In genomic region chr15:60580650-60581415, GRCh38 we compare ENCODE assay signal across 10 cellular contexts.
DNase-seq lines count a peak whose midpoint lies in the region; ATAC-seq and TF ChIP-seq lines count a peak whose summit lies in the region.
"Had no signal": no experiment of that assay in that cellular context is flagged by ENCODE, and none has a peak within 500 bp of the region (broad histone marks: within the 10 kb centered on the region; RNA-seq: fewer than 3 reads in every experiment).

No MANE protein-coding gene starts in this region.

- H3K27me3 ChIP-seq in CD4-positive, alpha-beta memory T cell (ENCODE audit: insufficient read depth, low read length), result no peaks in the 10 kb centered on the region
- H3K27me3 ChIP-seq in Loucy (ENCODE audit: insufficient read depth, low read length, poor library complexity, severe bottlenecking) (no peaks in the 10 kb centered on the region), dorsolateral prefrontal cortex (no peaks in the 10 kb centered on the region)
- H3K27me3 ChIP-seq: body of pancreas had no signal

- no peaks in the 10 kb centered on the region for H3K9me3 ChIP-seq in CD4-positive, alpha-beta memory T cell (ENCODE audit: control insufficient read depth in 1 of 2, low read length in 2 of 2)
- H3K9me3 ChIP-seq in Loucy (ENCODE audit: insufficient read depth, low read depth, low read length), result no peaks in the 10 kb centered on the region
- H3K9me3 ChIP-seq: body of pancreas had no signal

- peak; percentile 74 to 88 (median 83) for DNase-seq in CD4-positive, alpha-beta memory T cell
- peak; percentile 42 for DNase-seq in activated naive CD8-positive, alpha-beta T cell treated with anti-CD3 and anti-CD28 coated beads for 36 hours
- no peak for DNase-seq in C1 segment of cervical spinal cord (lab: John Stamatoyannopoulos, UW)
- no peak for DNase-seq in dorsolateral prefrontal cortex
- no peak for DNase-seq in NCI-H510A (lab: John Stamatoyannopoulos, UW)
- DNase-seq: body of pancreas, left colon had no signal

- peaks cover 99% of the 10 kb centered on the region for H3K4me1 ChIP-seq in CD4-positive, alpha-beta memory T cell (ENCODE audit: insufficient read depth, low read length)
- peaks cover 61% of the 10 kb centered on the region for H3K4me1 ChIP-seq in Loucy (ENCODE audit: insufficient read depth, low read length, poor library complexity, severe bottlenecking)

- H3K27ac ChIP-seq in CD4-positive, alpha-beta memory T cell (ENCODE audit: low read depth, low read length), result peak overlapping the region; percentile 92
- H3K27ac ChIP-seq in dorsolateral prefrontal cortex, result no peak overlapping the region

- H3K9me2 ChIP-seq in Loucy (replicated peaks; ENCODE audit: low read depth, low read length), result no peaks in the 10 kb centered on the region

- peak overlapping the region; percentile 7 for H3K9ac ChIP-seq in Loucy (ENCODE audit: low read depth, low read length, poor library complexity, severe bottlenecking)

- H3K27ac Mint-ChIP-seq in CD4-positive, alpha-beta memory T cell, result peak overlapping the region; percentile 92 to 98 (median 97)
- peak overlapping the region; percentile 92 for H3K27ac Mint-ChIP-seq in activated naive CD8-positive, alpha-beta T cell treated with anti-CD3 and anti-CD28 coated beads for 36 hours
- H3K27ac Mint-ChIP-seq in nephron, result peak overlapping the region; percentile 23 to 57 (median 39)

- no peak overlapping the region for H2AFZ ChIP-seq in Loucy (ENCODE audit: low read length)

- H3F3A ChIP-seq in Loucy (ENCODE audit: low read depth), result no peaks in the 10 kb centered on the region

- H3K79me2 ChIP-seq in Loucy (ENCODE audit: insufficient read depth, low read length), result peaks cover 99% of the 10 kb centered on the region

- POLR2A ChIA-PET in CD4-positive, alpha-beta memory T cell (lab: Charles Lee; ENCODE audit: partially characterized antibody), result interaction anchor here (0.7 to 28.8 kb wide), 22 partner anchors 6 to 336 kb away, joined by 3 to 628 read pairs (median 6); partner anchors contain the start of gene ICE2

- TF ChIP-seq CTCF in Loucy (conservative IDR thresholded peaks at IDR 0.05; ENCODE audit: low read length) (no peak), nephron (IDR thresholded peaks at IDR 0.05; ENCODE audit: unreplicated experiment in 3 of 3) (no peak), dorsolateral prefrontal cortex (IDR thresholded peaks at IDR 0.05 in 54 of 56, conservative IDR thresholded peaks at IDR 0.05 in 2 of 56; ENCODE audit: low read depth in 1 of 56, partially characterized antibody in 56 of 56) (no peak)

- peaks cover 73 to 96% (median 85%) of the 10 kb centered on the region in 4 donors for H3K4me1 Mint-ChIP-seq in CD4-positive, alpha-beta memory T cell
- peaks cover 75% of the 10 kb centered on the region for H3K4me1 Mint-ChIP-seq in activated naive CD8-positive, alpha-beta T cell treated with anti-CD3 and anti-CD28 coated beads for 36 hours
- peaks cover 22% of the 10 kb centered on the region for H3K4me1 Mint-ChIP-seq in nephron

- peak overlapping the region in 1 of 2 donors; percentile 16 for H3K4me3 ChIP-seq in CD4-positive, alpha-beta memory T cell (ENCODE audit: low read length in 2 of 2)
- H3K4me3 ChIP-seq in Loucy (ENCODE audit: low read length, poor library complexity, severe bottlenecking), result peak overlapping the region; percentile 39
- H3K4me3 ChIP-seq in dorsolateral prefrontal cortex, result no peak overlapping the region
- H3K4me3 ChIP-seq: body of pancreas had no signal

- peak overlapping the region; percentile 73 to 89 (median 82) for H3K4me3 Mint-ChIP-seq in CD4-positive, alpha-beta memory T cell
- H3K4me3 Mint-ChIP-seq in activated naive CD8-positive, alpha-beta T cell treated with anti-CD3 and anti-CD28 coated beads for 36 hours, result peak overlapping the region; percentile 69
- no peak overlapping the region for H3K4me3 Mint-ChIP-seq in nephron

- no peak for ATAC-seq in HG02798 (IDR thresholded peaks at IDR 0.05; ENCODE audit: poor library complexity, unreplicated experiment)
- ATAC-seq: left colon had no signal

- CTCF ChIA-PET in CD4-positive, alpha-beta memory T cell (lab: Charles Lee; ENCODE audit: partially characterized antibody), result interaction anchor here (0.6 to 8.3 kb wide), 14 partner anchors 9 to 336 kb away, joined by 3 to 87 read pairs (median 8); no protein-coding TSS in a partner anchor

- no peaks in the 10 kb centered on the region for H3K36me3 ChIP-seq in CD4-positive, alpha-beta memory T cell (ENCODE audit: insufficient read depth, low read length)
- no peaks in the 10 kb centered on the region for H3K36me3 ChIP-seq in Loucy (ENCODE audit: insufficient read depth, low read length)

- no peaks in the 10 kb centered on the region for H3K27me3 Mint-ChIP-seq in CD4-positive, alpha-beta memory T cell
- H3K27me3 Mint-ChIP-seq in activated naive CD8-positive, alpha-beta T cell treated with anti-CD3 and anti-CD28 coated beads for 36 hours, result no peaks in the 10 kb centered on the region
- peaks cover 4% of the 10 kb centered on the region for H3K27me3 Mint-ChIP-seq in nephron (ENCODE audit: low read depth)

- H3K9me3 Mint-ChIP-seq in CD4-positive, alpha-beta memory T cell, result no peaks in the 10 kb centered on the region
- no peaks in the 10 kb centered on the region for H3K9me3 Mint-ChIP-seq in activated naive CD8-positive, alpha-beta T cell treated with anti-CD3 and anti-CD28 coated beads for 36 hours
- H3K9me3 Mint-ChIP-seq in nephron, result no peaks in the 10 kb centered on the region

- intact Hi-C loops in CD4-positive, alpha-beta memory T cell (cut with micrococcal nuclease), result loop anchor here (1.0 to 10.0 kb wide), 5 partner anchors 10 to 186 kb away; partner anchors contain the start of gene ANXA2
- intact Hi-C loops in dorsolateral prefrontal cortex (cut with DNase I), result loop anchor here in 1 of 2 donors (5.0 kb wide), 1 partner anchor 471 kb away; no protein-coding TSS in a partner anchor

- peaks cover 70% of the 10 kb centered on the region for H4K20me1 ChIP-seq in Loucy (ENCODE audit: insufficient read depth, low read length, poor library complexity, severe bottlenecking)

- peaks cover 6 to 54% of the 10 kb centered on the region in 2 donors for H3K36me3 Mint-ChIP-seq in CD4-positive, alpha-beta memory T cell
- peaks cover 7% of the 10 kb centered on the region for H3K36me3 Mint-ChIP-seq in activated naive CD8-positive, alpha-beta T cell treated with anti-CD3 and anti-CD28 coated beads for 36 hours
- H3K36me3 Mint-ChIP-seq in nephron (ENCODE audit: low read depth), result peaks cover 6% of the 10 kb centered on the region

- H3K4me2 ChIP-seq in Loucy (ENCODE audit: low read depth, low read length, poor library complexity, severe bottlenecking), result peak overlapping the region; percentile 57

Comparison
In these comparisons a context has a peak if more than half of its experiments do, and no peak if none do; other contexts are left out.
1. DNase-seq: peak in CD4-positive, alpha-beta memory T cell (5 of 5) and activated naive CD8-positive, alpha-beta T cell treated with anti-CD3 and anti-CD28 coated beads for 36 hours (single experiment); none in C1 segment of cervical spinal cord (0 of 14), dorsolateral prefrontal cortex (0 of 10) and NCI-H510A (single experiment).
2. H3K27ac Mint-ChIP-seq: peak in every context shown above with its lines; median percentile 97 in CD4-positive, alpha-beta memory T cell; 92 in activated naive CD8-positive, alpha-beta T cell treated with anti-CD3 and anti-CD28 coated beads for 36 hours; 39 in nephron.
3. H3K4me3 Mint-ChIP-seq: peak in CD4-positive, alpha-beta memory T cell (8 of 8) and activated naive CD8-positive, alpha-beta T cell treated with anti-CD3 and anti-CD28 coated beads for 36 hours (single experiment); none in nephron (0 of 3).